27 cellular contexts compared by ENCODE assay signal in genomic region chr18:78773819-78774218, GRCh38.
"Had no signal": no experiment of that assay in that cellular context is flagged by ENCODE, and none has a peak within 500 bp of the region (broad histone marks: within the 10 kb centered on the region; RNA-seq: fewer than 3 reads in every experiment).

No MANE protein-coding gene starts in this region.

- H3K27me3 ChIP-seq: ascending aorta, cardiac muscle cell had no signal

- H3K4me3 ChIP-seq: ascending aorta, breast epithelium, cardiac muscle cell, esophagus squamous epithelium, gastroesophageal sphincter had no signal

- H3K4me1 Mint-ChIP-seq: activated CD4-positive, alpha-beta memory T cell treated with anti-CD3 and anti-CD28 coated beads, Interleukin-2, amount 10 ng/mL, durations not matched to agents 7 days and 5 days; activated CD4-positive, alpha-beta T cell treated with anti-CD3 and anti-CD28 coated beads, Interleukin-2, amount 10 ng/mL, durations not matched to agents 7 days and 5 days; activated naive CD4-positive, alpha-beta T cell treated with anti-CD3 and anti-CD28 coated beads, Interleukin-2, amount 10 ng/mL, durations not matched to agents 7 days and 5 days; activated naive CD8-positive, alpha-beta T cell treated with anti-CD3 and anti-CD28 coated beads, Interleukin-2, amount 10 ng/mL, durations not matched to agents 7 days and 5 days; T-cell had no signal

- DNase-seq: activated CD4-positive, alpha-beta memory T cell treated with anti-CD3 and anti-CD28 coated beads, Interleukin-2, amount 10 ng/mL, durations not matched to agents 7 days and 5 days; activated CD4-positive, alpha-beta T cell treated with anti-CD3 and anti-CD28 coated beads for 1 hour; activated CD4-positive, alpha-beta T cell treated with anti-CD3 and anti-CD28 coated beads for 4 hours; activated CD4-positive, alpha-beta T cell treated with anti-CD3 and anti-CD28 coated beads, Interleukin-2, amount 10 ng/mL, durations not matched to agents 7 days and 5 days; activated CD4-positive, alpha-beta T cell treated with anti-CD3 and anti-CD28 coated beads, Interleukin-2, amount 50 U/mL, for 4 hours; activated gamma-delta T cell; activated naive CD4-positive, alpha-beta T cell; activated naive CD4-positive, alpha-beta T cell treated with anti-CD3 and anti-CD28 coated beads, Interleukin-2, amount 10 ng/mL, durations not matched to agents 7 days and 5 days; activated naive CD8-positive, alpha-beta T cell treated with anti-CD3 and anti-CD28 coated beads, Interleukin-2, amount 10 ng/mL, durations not matched to agents 7 days and 5 days; activated T-cell treated with anti-CD3 and anti-CD28 coated beads, Interleukin-2, amount 50 U/mL, for 1 hour; activated T-cell treated with anti-CD3 and anti-CD28 coated beads, Interleukin-2, amount 50 U/mL, for 48 hours; central memory CD4-positive, alpha-beta T cell; effector CD8-positive, alpha-beta T cell; esophagus squamous epithelium; foreskin melanocyte; SW 1271; T-cell had no signal

- H3K4me3 Mint-ChIP-seq: activated CD4-positive, alpha-beta memory T cell treated with anti-CD3 and anti-CD28 coated beads, Interleukin-2, amount 10 ng/mL, durations not matched to agents 7 days and 5 days; activated CD4-positive, alpha-beta T cell treated with anti-CD3 and anti-CD28 coated beads, Interleukin-2, amount 10 ng/mL, durations not matched to agents 7 days and 5 days; activated naive CD4-positive, alpha-beta T cell treated with anti-CD3 and anti-CD28 coated beads, Interleukin-2, amount 10 ng/mL, durations not matched to agents 7 days and 5 days; activated naive CD8-positive, alpha-beta T cell treated with anti-CD3 and anti-CD28 coated beads, Interleukin-2, amount 10 ng/mL, durations not matched to agents 7 days and 5 days; activated T-helper 1 cell treated with anti-CD3 and anti-CD28 coated beads, Interleukin-12 subunit alpha, Interleukin-12 subunit beta, Interleukin-2, Interleukin-4 antibody, amounts not matched to agents 30 ng/mL and 10 ng/mL and 1 ng/mL, durations not matched to agents 14 hours and 24 hours and 36 hours; brain; T-cell; T-helper 1 cell treated with Interleukin-12 subunit alpha and Interleukin-12 subunit beta and Interleukin-4 antibody, amounts not matched to agents 30 μg/mL and 1 μg/mL, for 36 hours; WTC11 had no signal

- H3K27ac ChIP-seq: ascending aorta, breast epithelium, cardiac muscle cell, epithelial cell of prostate, esophagus squamous epithelium, gastroesophageal sphincter had no signal

- H3K4me1 ChIP-seq: ascending aorta, breast epithelium, esophagus squamous epithelium, gastroesophageal sphincter had no signal

- H3K27me3 Mint-ChIP-seq: activated CD4-positive, alpha-beta memory T cell treated with anti-CD3 and anti-CD28 coated beads, Interleukin-2, amount 10 ng/mL, durations not matched to agents 7 days and 5 days; activated CD4-positive, alpha-beta T cell treated with anti-CD3 and anti-CD28 coated beads, Interleukin-2, amount 10 ng/mL, durations not matched to agents 7 days and 5 days; activated naive CD4-positive, alpha-beta T cell treated with anti-CD3 and anti-CD28 coated beads, Interleukin-2, amount 10 ng/mL, durations not matched to agents 7 days and 5 days had no signal

- H3K9me3 Mint-ChIP-seq: activated CD4-positive, alpha-beta memory T cell treated with anti-CD3 and anti-CD28 coated beads, Interleukin-2, amount 10 ng/mL, durations not matched to agents 7 days and 5 days; activated CD4-positive, alpha-beta T cell treated with anti-CD3 and anti-CD28 coated beads, Interleukin-2, amount 10 ng/mL, durations not matched to agents 7 days and 5 days; activated naive CD4-positive, alpha-beta T cell treated with anti-CD3 and anti-CD28 coated beads, Interleukin-2, amount 10 ng/mL, durations not matched to agents 7 days and 5 days; activated naive CD4-positive, alpha-beta T cell treated with anti-CD3 and anti-CD28 coated beads, Interleukin-2, amount 50 U/mL, for 72 hours; activated naive CD8-positive, alpha-beta T cell treated with anti-CD3 and anti-CD28 coated beads, Interleukin-2, amount 10 ng/mL, durations not matched to agents 7 days and 5 days; activated T-helper 1 cell treated with anti-CD3 and anti-CD28 coated beads, Interleukin-12 subunit alpha, Interleukin-12 subunit beta, Interleukin-2, Interleukin-4 antibody, amounts not matched to agents 30 ng/mL and 10 ng/mL and 1 ng/mL, durations not matched to agents 14 hours and 24 hours and 36 hours; T-cell; T-helper 1 cell treated with Interleukin-12 subunit alpha and Interleukin-12 subunit beta and Interleukin-4 antibody, amounts not matched to agents 30 μg/mL and 1 μg/mL, for 36 hours had no signal

- H3K9me3 ChIP-seq: ascending aorta, breast epithelium, esophagus squamous epithelium, gastroesophageal sphincter had no signal

- H3K27ac Mint-ChIP-seq: activated CD4-positive, alpha-beta memory T cell treated with anti-CD3 and anti-CD28 coated beads, Interleukin-2, amount 10 ng/mL, durations not matched to agents 7 days and 5 days; activated CD4-positive, alpha-beta T cell treated with anti-CD3 and anti-CD28 coated beads, Interleukin-2, amount 10 ng/mL, durations not matched to agents 7 days and 5 days; activated naive CD4-positive, alpha-beta T cell treated with anti-CD3 and anti-CD28 coated beads, Interleukin-2, amount 10 ng/mL, durations not matched to agents 7 days and 5 days; activated naive CD4-positive, alpha-beta T cell treated with anti-CD3 and anti-CD28 coated beads, Interleukin-2, amount 50 U/mL, for 72 hours; activated naive CD8-positive, alpha-beta T cell treated with anti-CD3 and anti-CD28 coated beads, Interleukin-2, amount 10 ng/mL, durations not matched to agents 7 days and 5 days; activated T-helper 1 cell treated with anti-CD3 and anti-CD28 coated beads, Interleukin-12 subunit alpha, Interleukin-12 subunit beta, Interleukin-2, Interleukin-4 antibody, amounts not matched to agents 30 ng/mL and 10 ng/mL and 1 ng/mL, durations not matched to agents 14 hours and 24 hours and 36 hours; T-cell; T-helper 1 cell treated with Interleukin-12 subunit alpha and Interleukin-12 subunit beta and Interleukin-4 antibody, amounts not matched to agents 30 μg/mL and 1 μg/mL, for 36 hours; WTC11 had no signal

- ATAC-seq: activated naive CD4-positive, alpha-beta T cell treated with anti-CD3 and anti-CD28 coated beads, Interleukin-2, amount 50 U/mL, for 72 hours; gastroesophageal sphincter; WTC11 had no signal

- H3K36me3 ChIP-seq: ascending aorta, breast epithelium, cardiac muscle cell, esophagus squamous epithelium, gastroesophageal sphincter had no signal

- H3K36me3 Mint-ChIP-seq: activated naive CD4-positive, alpha-beta T cell treated with anti-CD3 and anti-CD28 coated beads, Interleukin-2, amount 10 ng/mL, durations not matched to agents 7 days and 5 days; activated naive CD4-positive, alpha-beta T cell treated with anti-CD3 and anti-CD28 coated beads, Interleukin-2, amount 50 U/mL, for 72 hours; activated naive CD8-positive, alpha-beta T cell treated with anti-CD3 and anti-CD28 coated beads, Interleukin-2, amount 10 ng/mL, durations not matched to agents 7 days and 5 days; brain; T-cell had no signal
